13 cellular contexts compared by ENCODE assay signal in genomic region chr20:25043499-25044260, GRCh38. TPM values are rescaled to one million over a fixed set of nuclear protein-coding genes. Genes with fewer than 3 reads are reported as not detected.
DNase-seq lines count a peak whose midpoint lies in the region; ATAC-seq and TF ChIP-seq lines count a peak whose summit lies in the region.
"Had no signal": no experiment of that assay in that cellular context is flagged by ENCODE, and none has a peak within 500 bp of the region (broad histone marks: within the 10 kb centered on the region; RNA-seq: fewer than 3 reads in every experiment).

No MANE protein-coding gene starts in this region.

- peaks cover 39% of the 10 kb centered on the region for H3K4me1 Mint-ChIP-seq in activated naive CD4-positive, alpha-beta T cell treated with anti-CD3 and anti-CD28 coated beads, Interleukin-2, amount 50 U/mL, for 24 hours
- peaks cover 30 to 38% of the 10 kb centered on the region in 2 donors for H3K4me1 Mint-ChIP-seq in effector memory CD8-positive, alpha-beta T cell (ENCODE audit: low read depth in 2 of 2)

- no peak overlapping the region for H3K4me3 Mint-ChIP-seq in activated naive CD4-positive, alpha-beta T cell treated with anti-CD3 and anti-CD28 coated beads, Interleukin-2, amount 50 U/mL, for 24 hours
- H3K4me3 Mint-ChIP-seq in effector memory CD8-positive, alpha-beta T cell: peak overlapping the region; percentile 8 to 72
- H3K4me3 Mint-ChIP-seq: brain had no signal

- TF ChIP-seq CTCF in neutrophil (IDR thresholded peaks at IDR 0.05): no peak
- no peak for TF ChIP-seq CTCF in vagina (IDR thresholded peaks at IDR 0.05)
- TF ChIP-seq CTCF in foreskin fibroblast (IDR thresholded peaks at IDR 0.05; ENCODE audit: low read depth, low read length): no peak

- H3K27ac ChIP-seq in neutrophil (peak overlapping the region; percentile 85), vagina (peak overlapping the region; percentile 27)

- H3K36me3 Mint-ChIP-seq in activated naive CD4-positive, alpha-beta T cell treated with anti-CD3 and anti-CD28 coated beads, Interleukin-2, amount 50 U/mL, for 24 hours: no peaks in the 10 kb centered on the region
- H3K36me3 Mint-ChIP-seq in effector memory CD8-positive, alpha-beta T cell (ENCODE audit: insufficient read depth): peaks cover 36% of the 10 kb centered on the region
- H3K36me3 Mint-ChIP-seq: brain had no signal

- H3K27me3 Mint-ChIP-seq in activated naive CD4-positive, alpha-beta T cell treated with anti-CD3 and anti-CD28 coated beads, Interleukin-2, amount 50 U/mL, for 24 hours: no peaks in the 10 kb centered on the region
- H3K27me3 Mint-ChIP-seq in effector memory CD8-positive, alpha-beta T cell: no peaks in the 10 kb centered on the region

- no peak for ATAC-seq in effector memory CD8-positive, alpha-beta T cell (replicated peaks)
- ATAC-seq in HG03108 (IDR thresholded peaks at IDR 0.05; ENCODE audit: unreplicated experiment): no peak
- no peak for ATAC-seq in HG02884 (IDR thresholded peaks at IDR 0.05; ENCODE audit: unreplicated experiment)

- H3K9me3 Mint-ChIP-seq in activated naive CD4-positive, alpha-beta T cell treated with anti-CD3 and anti-CD28 coated beads, Interleukin-2, amount 50 U/mL, for 24 hours: no peaks in the 10 kb centered on the region
- no peaks in the 10 kb centered on the region for H3K9me3 Mint-ChIP-seq in effector memory CD8-positive, alpha-beta T cell
- H3K9me3 Mint-ChIP-seq: brain had no signal

- no peak for DNase-seq in activated naive CD4-positive, alpha-beta T cell treated with anti-CD3 and anti-CD28 coated beads, Interleukin-2, amount 50 U/mL, for 16 hours
- DNase-seq in effector memory CD8-positive, alpha-beta T cell: no peak
- DNase-seq in vagina (ENCODE audit: extremely low spot score in 2 of 2): no peak
- DNase-seq in foreskin fibroblast: no peak
- DNase-seq: NCI-H524 treated with DMSO at 0.1 percent for 48 hours had no signal

- peak overlapping the region; percentile 96 for H3K27ac Mint-ChIP-seq in activated naive CD4-positive, alpha-beta T cell treated with anti-CD3 and anti-CD28 coated beads, Interleukin-2, amount 50 U/mL, for 24 hours
- H3K27ac Mint-ChIP-seq in effector memory CD8-positive, alpha-beta T cell: peak overlapping the region; percentile 92 to 96

- H3K4me1 ChIP-seq in neutrophil (ENCODE audit: control insufficient read depth in 1 of 2, insufficient read depth in 1 of 2, low read depth in 1 of 2, low read length in 1 of 2) (peaks cover 38 to 47% of the 10 kb centered on the region in 2 experiments), vagina (peaks cover 89% of the 10 kb centered on the region)

- no peaks in the 10 kb centered on the region for H3K27me3 ChIP-seq in neutrophil
- H3K27me3 ChIP-seq in vagina: no peaks in the 10 kb centered on the region
- H3K27me3 ChIP-seq: right lobe of liver had no signal

- H3K9me3 ChIP-seq in neutrophil (no peaks in the 10 kb centered on the region), vagina (no peaks in the 10 kb centered on the region)
- H3K9me3 ChIP-seq: right lobe of liver, SK-N-SH had no signal

- H3K4me3 ChIP-seq in neutrophil (ENCODE audit: low read depth in 1 of 2, low read length in 1 of 2) (no peak overlapping the region), vagina (no peak overlapping the region), foreskin fibroblast (ENCODE audit: low read depth in 1 of 2, low read length in 2 of 2) (no peak overlapping the region)
- H3K4me3 ChIP-seq: right lobe of liver had no signal

- intact Hi-C loops in vagina (cut with DNase I): no loop called here

- TF ChIP-seq POLR2A in vagina (IDR thresholded peaks at IDR 0.05): no peak

- H3K36me3 ChIP-seq in neutrophil (peaks cover 12% of the 10 kb centered on the region), vagina (peaks cover 0 to 26% of the 10 kb centered on the region in 2 donors)
- H3K36me3 ChIP-seq: right lobe of liver had no signal

RNA-seq across cellular contexts. Expression of gene ACSS1, which starts 14.3 kb away (rescaled TPM):
- total RNA-seq in vagina: 26.3 TPM

RNA-seq across cellular contexts. Expression of gene VSX1, which starts 38.3 kb away (rescaled TPM):
- total RNA-seq in vagina: not detected
- total RNA-seq: LHCN-M2 had no signal

RNA-seq across cellular contexts. Expression of gene APMAP, which starts 51.1 kb away (rescaled TPM):
- 29.7 TPM for total RNA-seq in vagina
